In genomic region chr17:4560837-4561241, GRCh38 we compare ENCODE assay signal across 15 cellular contexts. TPM values are rescaled to one million over a fixed set of nuclear protein-coding genes. Genes with fewer than 3 reads are reported as not detected.
DNase-seq lines count a peak whose midpoint lies in the region; ATAC-seq, FAIRE-seq and TF ChIP-seq lines count a peak whose summit lies in the region.
"Had no signal": no experiment of that assay in that cellular context is flagged by ENCODE, and none has a peak within 500 bp of the region (broad histone marks: within the 10 kb centered on the region; RNA-seq: fewer than 3 reads in every experiment).

No MANE protein-coding gene starts in this region.

- H3K36me3 ChIP-seq in breast epithelium (no peaks in the 10 kb centered on the region), adipocyte (ENCODE audit: control insufficient read depth, insufficient read depth, low read length, severe bottlenecking) (no peaks in the 10 kb centered on the region), kidney (ENCODE audit: control insufficient read depth in 1 of 2, insufficient read depth in 2 of 2, low read length in 2 of 2) (no peaks in the 10 kb centered on the region), upper lobe of right lung (no peaks in the 10 kb centered on the region)

- ATAC-seq in upper lobe of right lung (peak; percentile 9), foreskin keratinocyte (no peak)
- ATAC-seq: activated naive CD4-positive, alpha-beta T cell treated with anti-CD3 and anti-CD28 coated beads, Interleukin-2, amount 50 U/mL, for 72 hours had no signal

- no peak for TF ChIP-seq POLR2A in breast epithelium (IDR thresholded peaks at IDR 0.05)

- DNase-seq in breast epithelium (ENCODE audit: low spot score in 2 of 2) (no peak), MCF 10A (ENCODE audit: unreplicated experiment) (no peak), adipocyte (ENCODE audit: low read depth) (no peak), kidney (no peak), upper lobe of right lung (peak; percentile 61), occipital lobe (lab: John Stamatoyannopoulos, UW) (no peak), foreskin keratinocyte (no peak), GOT3 (lab: John Stamatoyannopoulos, UW) (no peak)
- DNase-seq: AML-193, retina, T-helper 9 cell had no signal

- FAIRE-seq in kidney (lab: Jason Lieb, UNC): no peak

- H3K4me1 ChIP-seq in breast epithelium: peaks cover 5 to 11% of the 10 kb centered on the region in 2 donors
- peaks cover 9% of the 10 kb centered on the region for H3K4me1 ChIP-seq in adipocyte (ENCODE audit: control insufficient read depth, insufficient read depth, low read length)
- H3K4me1 ChIP-seq in kidney (ENCODE audit: control insufficient read depth in 1 of 2, insufficient read depth in 1 of 2, low read depth in 1 of 2, low read length in 2 of 2): peaks cover 21 to 26% of the 10 kb centered on the region in 2 donors
- H3K4me1 ChIP-seq in upper lobe of right lung: peaks cover 9% of the 10 kb centered on the region
- peaks cover 7% of the 10 kb centered on the region for H3K4me1 ChIP-seq in foreskin keratinocyte

- H3K27me3 Mint-ChIP-seq in MCF 10A (ENCODE audit: insufficient read depth, unreplicated experiment): no peaks in the 10 kb centered on the region

- POLR2A ChIA-PET in MCF 10A (lab: Yijun Ruan, JAX): no interaction called here

- peak overlapping the region; percentile 75 to 77 for H3K27ac ChIP-seq in breast epithelium
- H3K27ac ChIP-seq in kidney (ENCODE audit: low read depth in 2 of 2, low read length in 2 of 2): peak overlapping the region; percentile 78 to 86
- H3K27ac ChIP-seq in upper lobe of right lung: no peak overlapping the region
- no peak overlapping the region for H3K27ac ChIP-seq in foreskin keratinocyte

- no peaks in the 10 kb centered on the region for H3K36me3 Mint-ChIP-seq in MCF 10A (ENCODE audit: insufficient read depth, unreplicated experiment)
- H3K36me3 Mint-ChIP-seq: activated naive CD4-positive, alpha-beta T cell treated with anti-CD3 and anti-CD28 coated beads, Interleukin-2, amount 50 U/mL, for 72 hours; memory B cell had no signal

- H3K9me3 Mint-ChIP-seq in MCF 10A (ENCODE audit: unreplicated experiment): no peaks in the 10 kb centered on the region
- H3K9me3 Mint-ChIP-seq: activated naive CD4-positive, alpha-beta T cell treated with anti-CD3 and anti-CD28 coated beads, Interleukin-2, amount 50 U/mL, for 72 hours; memory B cell had no signal

- H3K9ac ChIP-seq in adipocyte (ENCODE audit: low read length) (peak overlapping the region; percentile 36), kidney (ENCODE audit: low read length in 2 of 2) (peak overlapping the region in 1 of 2 donors; percentile 82)

- H3K27me3 ChIP-seq in breast epithelium: no peaks in the 10 kb centered on the region
- no peaks in the 10 kb centered on the region for H3K27me3 ChIP-seq in adipocyte (replicated peaks; ENCODE audit: control insufficient read depth, insufficient read depth, low read length)
- no peaks in the 10 kb centered on the region for H3K27me3 ChIP-seq in upper lobe of right lung
- no peaks in the 10 kb centered on the region for H3K27me3 ChIP-seq in foreskin keratinocyte

- H3K9me3 ChIP-seq in breast epithelium: no peaks in the 10 kb centered on the region
- no peaks in the 10 kb centered on the region for H3K9me3 ChIP-seq in adipocyte (ENCODE audit: control insufficient read depth, low read length)
- H3K9me3 ChIP-seq in kidney (ENCODE audit: control insufficient read depth in 1 of 2, low read length in 2 of 2): no peaks in the 10 kb centered on the region
- H3K9me3 ChIP-seq in upper lobe of right lung: no peaks in the 10 kb centered on the region

- H3K4me3 ChIP-seq in breast epithelium (peak overlapping the region in 2 of 3 donors; percentile 42 to 51), adipocyte (ENCODE audit: low read length) (no peak overlapping the region), kidney (ENCODE audit: low read length in 2 of 2) (peak overlapping the region in 1 of 2 donors; percentile 58), upper lobe of right lung (no peak overlapping the region)

- CTCF ChIA-PET in MCF 10A (lab: Yijun Ruan, JAX): interaction anchor here (0.6 to 5.0 kb wide), 3 partner anchors 65 to 689 kb away, joined by 3 to 32 read pairs (median 5); no protein-coding TSS in a partner anchor

- TF ChIP-seq CTCF in breast epithelium (IDR thresholded peaks at IDR 0.05) (no peak), MCF 10A (IDR thresholded peaks at IDR 0.05; ENCODE audit: unreplicated experiment) (no peak), kidney (IDR thresholded peaks at IDR 0.05; ENCODE audit: borderline replicate concordance, extremely low read depth, insufficient read depth) (peak; percentile 18), upper lobe of right lung (IDR thresholded peaks at IDR 0.05) (peak; percentile 22), foreskin keratinocyte (conservative IDR thresholded peaks at IDR 0.05) (no peak)

- intact Hi-C loops in breast epithelium (cut with DNase I; ENCODE audit: low total_unique reads): loop anchor here (10.0 kb wide), 2 partner anchors 54 to 136 kb away; no protein-coding TSS in a partner anchor
- intact Hi-C loops in MCF 10A (cut with micrococcal nuclease): loop anchor here (10.0 kb wide), 1 partner anchor 504 kb away; no protein-coding TSS in a partner anchor
- intact Hi-C loops in kidney (cut with DNase I): loop anchor here (10.0 kb wide), 1 partner anchor 64 kb away; no protein-coding TSS in a partner anchor
- intact Hi-C loops in upper lobe of right lung (cut with DNase I): no loop called here

- H3K4me3 Mint-ChIP-seq in MCF 10A (ENCODE audit: unreplicated experiment): no peak overlapping the region
- H3K4me3 Mint-ChIP-seq: memory B cell had no signal

- peaks cover 17% of the 10 kb centered on the region for H3K4me1 Mint-ChIP-seq in MCF 10A (ENCODE audit: insufficient read depth, unreplicated experiment)

- no peak overlapping the region for H3K27ac Mint-ChIP-seq in MCF 10A (ENCODE audit: low read depth, unreplicated experiment)
- H3K27ac Mint-ChIP-seq: memory B cell had no signal

- BruUV-seq in MCF 10A (replicated peaks; lab: Mats Ljungman, UMichigan): no TSS peak

RNA-seq across cellular contexts. Expression of gene GGT6, which starts 0.5 kb away (rescaled TPM):
- 10 to 100 TPM in 2 of 3 donors, not detected in 1; 12.8 to 33.8 TPM for total RNA-seq in breast epithelium
- not detected in 2 replicates for total RNA-seq in MCF 10A (2022)
- total RNA-seq in kidney: 16.8 TPM
- polyA plus RNA-seq in kidney (ENCODE audit: insufficient read depth, low read depth, low replicate concordance): 51.4 TPM
- total RNA-seq in upper lobe of right lung: 5.6 TPM
- not detected for total RNA-seq in occipital lobe
- total RNA-seq in foreskin keratinocyte: 0.25 and 0.31 TPM in 2 replicates
- polyA plus RNA-seq in foreskin keratinocyte: 0.18 and 0.22 TPM in 2 replicates
- total RNA-seq: activated CD8-positive, alpha-beta memory T cell treated with anti-CD3 and anti-CD28 coated beads for 36 hours; activated naive CD4-positive, alpha-beta T cell treated with anti-CD3 and anti-CD28 coated beads, Interleukin-2, amount 50 U/mL, for 72 hours; temporal lobe had no signal

RNA-seq across cellular contexts. Expression of gene MYBBP1A, which starts 5.7 kb away (rescaled TPM):
- total RNA-seq in breast epithelium: 10 to 100 TPM; 26.9 to 61.6 (median 50.1) TPM
- 78.3 and 123 TPM in 2 replicates for total RNA-seq in MCF 10A (2022)
- total RNA-seq in kidney: 51.6 TPM
- 11.9 TPM for polyA plus RNA-seq in kidney (ENCODE audit: insufficient read depth, low read depth, low replicate concordance)
- total RNA-seq in upper lobe of right lung: 46.7 TPM
- 28.5 TPM for total RNA-seq in occipital lobe
- 76.5 and 89.3 TPM in 2 replicates for total RNA-seq in foreskin keratinocyte
- polyA plus RNA-seq in foreskin keratinocyte: 58.7 and 69.4 TPM in 2 replicates

RNA-seq across cellular contexts. Expression of gene SMTNL2, which starts 23.5 kb away (rescaled TPM):
- total RNA-seq in breast epithelium (1 to 10 TPM in 1 of 3 donors, under 1 TPM in 2; 0.16 to 1.8 (median 0.98) TPM), MCF 10A (2022) (not detected in 2 replicates), kidney (25.6 TPM), upper lobe of right lung (2.7 TPM), occipital lobe (3.7 TPM), foreskin keratinocyte (not detected in 2 replicates)
- polyA plus RNA-seq in kidney (ENCODE audit: insufficient read depth, low read depth, low replicate concordance) (58.1 TPM), foreskin keratinocyte (not detected in 2 replicates)
- total RNA-seq: activated CD8-positive, alpha-beta memory T cell treated with anti-CD3 and anti-CD28 coated beads for 36 hours; activated naive CD4-positive, alpha-beta T cell treated with anti-CD3 and anti-CD28 coated beads, Interleukin-2, amount 50 U/mL, for 72 hours had no signal

Comparison
In these comparisons a context has a peak if more than half of its experiments do, and no peak if none do; other contexts are left out.
1. H3K27ac ChIP-seq: peak in breast epithelium (2 of 2) and kidney (2 of 2); none in upper lobe of right lung (single experiment) and foreskin keratinocyte (single experiment).
2. H3K4me3 ChIP-seq: peak in breast epithelium (2 of 3); none in adipocyte (single experiment) and upper lobe of right lung (single experiment).
3. CTCF ChIP-seq: peak in kidney (single experiment) and upper lobe of right lung (single experiment); none in breast epithelium (0 of 3), MCF 10A (single experiment) and foreskin keratinocyte (single experiment).